Comparison of ENCODE assay signal across 15 cellular contexts in genomic region chr1:43971336-43971980, GRCh38. TPM values are rescaled to one million over a fixed set of nuclear protein-coding genes. Genes with fewer than 3 reads are reported as not detected.
A peak's percentile ranks its signal among the peaks of the same experiment; 100 is the strongest.
DNase-seq lines count a peak whose midpoint lies in the region; ATAC-seq and TF ChIP-seq lines count a peak whose summit lies in the region.
"Had no signal": no experiment of that assay in that cellular context is flagged by ENCODE, and none has a peak within 500 bp of the region (broad histone marks: within the 10 kb centered on the region; RNA-seq: fewer than 3 reads in every experiment).

No MANE protein-coding gene starts in this region.

- H3K4me1 ChIP-seq in Loucy (ENCODE audit: insufficient read depth, low read length, poor library complexity, severe bottlenecking) (peaks cover 25% of the 10 kb centered on the region), psoas muscle (peaks cover 38% of the 10 kb centered on the region)

- H3K4me3 Mint-ChIP-seq in activated CD8-positive, alpha-beta memory T cell treated with anti-CD3 and anti-CD28 coated beads, Interleukin-2, amount 10 ng/mL, durations not matched to agents 7 days and 5 days: peak overlapping the region; percentile 89
- H3K4me3 Mint-ChIP-seq in brain: peak overlapping the region; percentile 94 to 98 (median 97)

- no peaks in the 10 kb centered on the region for H3K9me2 ChIP-seq in Loucy (replicated peaks; ENCODE audit: low read depth, low read length)

- no peak overlapping the region for H3K27ac Mint-ChIP-seq in activated CD8-positive, alpha-beta memory T cell treated with anti-CD3 and anti-CD28 coated beads, Interleukin-2, amount 10 ng/mL, durations not matched to agents 7 days and 5 days
- peak overlapping the region in 1 of 5 experiments; percentile 27 for H3K27ac Mint-ChIP-seq in brain

- H3K27me3 ChIP-seq in Loucy (ENCODE audit: insufficient read depth, low read length, poor library complexity, severe bottlenecking) (no peaks in the 10 kb centered on the region), psoas muscle (ENCODE audit: insufficient read depth in 3 of 3, low read length in 2 of 3) (no peaks in the 10 kb centered on the region), MG63 (no peaks in the 10 kb centered on the region)
- H3K27me3 ChIP-seq: breast epithelium, upper lobe of left lung had no signal

- H3F3A ChIP-seq in Loucy (ENCODE audit: low read depth): no peaks in the 10 kb centered on the region; the same call in 1 of the 2 replicates

- no peaks in the 10 kb centered on the region for H3K36me3 ChIP-seq in Loucy (ENCODE audit: insufficient read depth, low read length)
- H3K36me3 ChIP-seq in psoas muscle (ENCODE audit: insufficient read depth in 1 of 2, low read depth in 1 of 2): peaks cover 2 to 37% of the 10 kb centered on the region in 2 donors
- peaks cover 25% of the 10 kb centered on the region for H3K36me3 ChIP-seq in MG63
- H3K36me3 ChIP-seq: breast epithelium, prostate gland had no signal

- CTCF ChIA-PET in activated CD8-positive, alpha-beta memory T cell treated with anti-CD3 and anti-CD28 coated beads, Interleukin-2, amount 10 ng/mL, durations not matched to agents 7 days and 5 days (lab: Charles Lee): interaction anchor here (1.5 to 5.4 kb wide), 2 partner anchors 25 to 208 kb away, joined by 4 to 30 read pairs; partner anchors contain the start of gene IPO13

- intact Hi-C loops in psoas muscle (cut with DNase I): loop anchor here in 1 of 2 donors (2.0 kb wide), 1 partner anchor 21 kb away; no protein-coding TSS in a partner anchor

- H3K9ac ChIP-seq in Loucy (ENCODE audit: low read depth, low read length, poor library complexity, severe bottlenecking): no peak overlapping the region

- H3K9me3 ChIP-seq in Loucy (ENCODE audit: insufficient read depth, low read depth, low read length): no peaks in the 10 kb centered on the region
- H3K9me3 ChIP-seq in psoas muscle: no peaks in the 10 kb centered on the region
- no peaks in the 10 kb centered on the region for H3K9me3 ChIP-seq in MG63
- H3K9me3 ChIP-seq: breast epithelium, prostate gland, upper lobe of left lung had no signal

- H3K79me2 ChIP-seq in Loucy (ENCODE audit: insufficient read depth, low read length): peaks cover 29% of the 10 kb centered on the region

- H4K20me1 ChIP-seq in Loucy (ENCODE audit: insufficient read depth, low read length, poor library complexity, severe bottlenecking): peaks cover 14% of the 10 kb centered on the region

- TF ChIP-seq CTCF in Loucy (conservative IDR thresholded peaks at IDR 0.05; ENCODE audit: low read length): no peak
- no peak for TF ChIP-seq CTCF in brain (conservative IDR thresholded peaks at IDR 0.05)
- TF ChIP-seq CTCF in psoas muscle (IDR thresholded peaks at IDR 0.05): no peak

- peaks cover 39% of the 10 kb centered on the region for H3K4me1 Mint-ChIP-seq in activated CD8-positive, alpha-beta memory T cell treated with anti-CD3 and anti-CD28 coated beads, Interleukin-2, amount 10 ng/mL, durations not matched to agents 7 days and 5 days
- H3K4me1 Mint-ChIP-seq in brain: peaks cover 44% of the 10 kb centered on the region

- no peak overlapping the region for H3K4me3 ChIP-seq in Loucy (ENCODE audit: low read length, poor library complexity, severe bottlenecking)
- H3K4me3 ChIP-seq in psoas muscle: peak overlapping the region; percentile 99
- no peak overlapping the region for H3K4me3 ChIP-seq in MG63

- H3K27ac ChIP-seq in psoas muscle: peak overlapping the region; percentile 97
- H3K27ac ChIP-seq: breast epithelium, prostate gland, upper lobe of left lung had no signal

- no peaks in the 10 kb centered on the region for H3K9me3 Mint-ChIP-seq in activated CD8-positive, alpha-beta memory T cell treated with anti-CD3 and anti-CD28 coated beads, Interleukin-2, amount 10 ng/mL, durations not matched to agents 7 days and 5 days (ENCODE audit: low read depth)
- no peaks in the 10 kb centered on the region for H3K9me3 Mint-ChIP-seq in brain

- DNase-seq in activated CD8-positive, alpha-beta memory T cell treated with anti-CD3 and anti-CD28 coated beads, Interleukin-2, amount 10 ng/mL, durations not matched to agents 7 days and 5 days: no peak
- no peak for DNase-seq in activated CD8-positive, alpha-beta memory T cell treated with anti-CD3 and anti-CD28 coated beads, Interleukin-2, amount 50 U/mL, for 4 hours
- DNase-seq in psoas muscle: peak; percentile 63 to 88
- DNase-seq in AML-193 (lab: John Stamatoyannopoulos, UW): no peak
- DNase-seq in NCI-H1694 (lab: John Stamatoyannopoulos, UW): no peak
- DNase-seq in MG63: no peak
- DNase-seq: DMS79 treated with DMSO at 0.1 percent for 48 hours; effector CD8-positive, alpha-beta T cell; KBM-7; NCI-H526 treated with DMSO at 0.1 percent for 48 hours; upper lobe of left lung had no signal

- ATAC-seq in activated CD8-positive, alpha-beta memory T cell treated with anti-CD3 and anti-CD28 coated beads, Interleukin-2, amount 10 ng/mL, durations not matched to agents 7 days and 5 days: no peak
- peak; percentile 38 to 53 (median 48) for ATAC-seq in psoas muscle

- H3K4me2 ChIP-seq in Loucy (ENCODE audit: low read depth, low read length, poor library complexity, severe bottlenecking): peak overlapping the region; percentile 97

- H3K27me3 Mint-ChIP-seq in activated CD8-positive, alpha-beta memory T cell treated with anti-CD3 and anti-CD28 coated beads, Interleukin-2, amount 10 ng/mL, durations not matched to agents 7 days and 5 days: no peaks in the 10 kb centered on the region
- peaks cover 13% of the 10 kb centered on the region for H3K27me3 Mint-ChIP-seq in brain

- no peak overlapping the region for H2AFZ ChIP-seq in Loucy (ENCODE audit: low read length)

- WGBS in psoas muscle, 3 donors: 64 to 82% (median 68%) methylated on average over 17 of the region's 17 CpGs

- H3K36me3 Mint-ChIP-seq in activated CD8-positive, alpha-beta memory T cell treated with anti-CD3 and anti-CD28 coated beads, Interleukin-2, amount 10 ng/mL, durations not matched to agents 7 days and 5 days: peaks cover 9% of the 10 kb centered on the region
- H3K36me3 Mint-ChIP-seq in brain: peaks cover 27% of the 10 kb centered on the region

RNA-seq across cellular contexts. Expression of gene DPH2, which starts 1.6 kb away (rescaled TPM):
- total RNA-seq in activated CD8-positive, alpha-beta memory T cell treated with anti-CD3 and anti-CD28 coated beads, Interleukin-2, amount 10 ng/mL, durations not matched to agents 7 days and 5 days: 10 to 100 TPM; 28.1 to 39.8 TPM
- polyA plus RNA-seq in brain (ENCODE audit: insufficient read depth, low read depth, low replicate concordance) (27.6 TPM), psoas muscle (100 to 1,000 TPM in 1 of 3 donors, 10 to 100 TPM in 2; 53.7 to 123 (median 87.6) TPM)
- total RNA-seq in psoas muscle: 10 to 100 TPM; 37.8 to 62.9 (median 44.3) TPM
- 20.7 and 44.0 TPM in 2 replicates for total RNA-seq in MG63 (2014; rRNA removed; shearing (Covaris generic); ENCODE audit: low replicate concordance)

RNA-seq across cellular contexts. Expression of gene ATP6V0B, which starts 3.3 kb away (rescaled TPM):
- 100 to 1,000 TPM; 108 to 139 TPM for total RNA-seq in activated CD8-positive, alpha-beta memory T cell treated with anti-CD3 and anti-CD28 coated beads, Interleukin-2, amount 10 ng/mL, durations not matched to agents 7 days and 5 days
- polyA plus RNA-seq in brain (ENCODE audit: insufficient read depth, low read depth, low replicate concordance): 273 TPM
- 100 to 1,000 TPM in 3 of 4 donors, 10 to 100 TPM in 1; 87.9 to 133 (median 106) TPM for total RNA-seq in psoas muscle
- 100 to 1,000 TPM; 159 to 260 (median 236) TPM for polyA plus RNA-seq in psoas muscle
- total RNA-seq in MG63 (2014; rRNA removed; shearing (Covaris generic); ENCODE audit: low replicate concordance): 124 and 126 TPM in 2 replicates

RNA-seq across cellular contexts. Expression of gene B4GALT2, which starts 7.6 kb away (rescaled TPM):
- 10 to 100 TPM; 20.1 to 25.5 TPM for total RNA-seq in activated CD8-positive, alpha-beta memory T cell treated with anti-CD3 and anti-CD28 coated beads, Interleukin-2, amount 10 ng/mL, durations not matched to agents 7 days and 5 days
- polyA plus RNA-seq in brain (ENCODE audit: insufficient read depth, low read depth, low replicate concordance) (91.9 TPM), psoas muscle (10 to 100 TPM; 57.1 to 81.0 (median 60.2) TPM)
- 10 to 100 TPM; 33.5 to 54.9 (median 50.7) TPM for total RNA-seq in psoas muscle
- 62.1 and 95.8 TPM in 2 replicates for total RNA-seq in MG63 (2014; rRNA removed; shearing (Covaris generic); ENCODE audit: low replicate concordance)

RNA-seq across cellular contexts. Expression of gene CCDC24, which starts 19.9 kb away (rescaled TPM):
- 1 to 10 TPM; 1.3 to 1.5 TPM for total RNA-seq in activated CD8-positive, alpha-beta memory T cell treated with anti-CD3 and anti-CD28 coated beads, Interleukin-2, amount 10 ng/mL, durations not matched to agents 7 days and 5 days
- polyA plus RNA-seq in brain (ENCODE audit: insufficient read depth, low read depth, low replicate concordance): 18.4 TPM
- 1 to 10 TPM; 1.1 to 1.9 (median 1.6) TPM for total RNA-seq in psoas muscle
- 1 to 10 TPM in 2 of 3 donors, under 1 TPM in 1; 0.83 to 3.9 (median 2.3) TPM for polyA plus RNA-seq in psoas muscle
- total RNA-seq in MG63 (2014; rRNA removed; shearing (Covaris generic); ENCODE audit: low replicate concordance): 1.6 and 5.9 TPM in 2 replicates

RNA-seq across cellular contexts. Expression of gene IPO13, which starts 24.7 kb away (rescaled TPM):
- total RNA-seq in activated CD8-positive, alpha-beta memory T cell treated with anti-CD3 and anti-CD28 coated beads, Interleukin-2, amount 10 ng/mL, durations not matched to agents 7 days and 5 days: 10 to 100 TPM; 25.3 to 29.4 TPM
- polyA plus RNA-seq in brain (ENCODE audit: insufficient read depth, low read depth, low replicate concordance) (99.2 TPM), psoas muscle (10 to 100 TPM; 26.8 to 93.0 (median 41.5) TPM)
- 100 to 1,000 TPM in 3 of 4 donors, 10 to 100 TPM in 1; 92.4 to 140 (median 108) TPM for total RNA-seq in psoas muscle
- total RNA-seq in MG63 (2014; rRNA removed; shearing (Covaris generic); ENCODE audit: low replicate concordance): 14.4 and 24.4 TPM in 2 replicates

Comparison
In these comparisons a context has a peak if more than half of its experiments do, and no peak if none do; other contexts are left out.
1. DNase-seq: peak in psoas muscle (2 of 2); none in activated CD8-positive, alpha-beta memory T cell treated with anti-CD3 and anti-CD28 coated beads, Interleukin-2, amount 10 ng/mL, durations not matched to agents 7 days and 5 days (single experiment), activated CD8-positive, alpha-beta memory T cell treated with anti-CD3 and anti-CD28 coated beads, Interleukin-2, amount 50 U/mL, for 4 hours (single experiment), AML-193 (0 of 2), NCI-H1694 (single experiment) and MG63 (single experiment).